ENCODE assay signal across 14 cellular contexts in the genomic region with DNA sequence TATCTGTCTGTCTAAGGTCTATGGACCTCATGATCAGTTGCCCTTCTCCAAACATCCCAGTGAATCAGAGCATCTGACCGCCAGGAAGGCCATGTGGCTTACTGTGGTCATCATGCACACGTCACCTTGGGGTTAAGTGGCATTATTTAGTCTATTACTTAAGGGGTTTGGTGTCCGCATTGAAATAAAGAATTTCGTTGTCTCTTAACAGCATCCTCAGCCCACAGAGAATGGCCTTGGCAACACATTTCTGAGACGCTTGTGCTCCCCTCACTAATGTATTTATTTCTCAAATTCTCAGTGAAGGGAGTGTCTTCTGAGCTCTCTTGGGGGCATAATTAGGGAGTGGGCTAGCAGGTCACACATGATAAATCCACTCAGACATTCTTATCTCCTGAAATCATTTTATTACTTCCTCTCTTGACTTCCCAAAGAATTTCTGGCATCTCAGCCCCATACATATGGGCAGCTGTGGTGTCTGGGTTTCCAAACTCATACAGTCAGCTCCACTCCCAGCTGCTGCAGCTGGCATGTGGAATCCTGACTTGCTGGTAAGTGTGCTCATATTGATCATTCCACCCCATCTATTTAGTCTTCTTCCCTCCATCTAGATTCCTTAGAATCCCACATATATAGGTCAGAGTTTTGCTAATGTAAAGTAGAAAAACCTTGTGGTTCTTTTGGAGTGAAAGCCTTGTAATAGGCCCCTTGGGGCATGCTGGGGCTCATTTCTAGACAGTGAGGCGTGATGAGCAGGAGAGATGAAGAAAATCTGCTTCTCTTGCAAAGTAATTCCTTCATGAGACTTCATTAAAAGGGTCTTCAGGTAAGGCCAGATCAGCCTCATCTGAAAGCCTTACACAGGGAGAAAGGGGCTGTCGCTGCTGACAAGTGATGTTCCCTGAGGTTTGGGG.
A peak's percentile ranks its signal among the peaks of the same experiment; 100 is the strongest.
DNase-seq lines count a peak whose midpoint lies in the region; ATAC-seq, FAIRE-seq and TF ChIP-seq lines count a peak whose summit lies in the region.
"Had no signal": no experiment of that assay in that cellular context is flagged by ENCODE, and none has a peak within 500 bp of the region (broad histone marks: within the 10 kb centered on the region; RNA-seq: fewer than 3 reads in every experiment).

No MANE protein-coding gene starts in this region.

- no peaks in the 10 kb centered on the region for H3K27me3 ChIP-seq in MG63
- no peaks in the 10 kb centered on the region for H3K27me3 ChIP-seq in HepG2 (ENCODE audit: control insufficient read depth in 1 of 2, insufficient read depth in 2 of 2, low read length in 2 of 2)
- H3K27me3 ChIP-seq: colonic mucosa, suprapubic skin had no signal

- H3K36me3 ChIP-seq in MG63 = no peaks in the 10 kb centered on the region
- H3K36me3 ChIP-seq in HepG2 (replicated peaks in 1 of 2; ENCODE audit: control insufficient read depth in 1 of 2, insufficient read depth in 2 of 2, low read length in 2 of 2) = no peaks in the 10 kb centered on the region
- H3K36me3 ChIP-seq: colonic mucosa, suprapubic skin had no signal

- H3K4me3 ChIP-seq in MG63 = no peak overlapping the region
- H3K4me3 ChIP-seq in HepG2 (replicated peaks in 1 of 3; ENCODE audit: insufficient read depth in 1 of 3, low read depth in 2 of 3, low read length in 3 of 3) = no peak overlapping the region
- H3K4me3 ChIP-seq: colonic mucosa, suprapubic skin had no signal

- FAIRE-seq in HepG2 (lab: Jason Lieb, UNC) = no peak

- POLR2A ChIA-PET in HepG2 (lab: Yijun Ruan, JAX) = no interaction called here

- H2AFZ ChIP-seq in HepG2 (ENCODE audit: low read length) = no peak overlapping the region

- no peak for TF ChIP-seq RAD21 in HepG2 (CRISPR knock-in tag; IDR thresholded peaks at IDR 0.05)

- DNase-seq in EH (ENCODE audit: low read depth) (peak; percentile 100), MG63 (peak; percentile 80), dedifferentiated amniotic fluid mesenchymal stem cell (ENCODE audit: extremely low spot score) (peak; percentile 79), HepG2 (ENCODE audit: low spot score) (no peak), activated gamma-delta T cell (lab: John Stamatoyannopoulos, UW) (no peak)
- no peak for DNase-seq in activated CD4-positive, alpha-beta T cell treated with anti-CD3 and anti-CD28 coated beads, Interleukin-2, amount 10 ng/mL, durations not matched to agents 24 days and 14 days
- DNase-seq: colonic mucosa; naive thymus-derived CD8-positive, alpha-beta T cell; NCI-H1417; stimulated activated CD4-positive, alpha-beta T cell treated with anti-CD3 and anti-CD28 coated beads, Interleukin-2, amount 100 ng/mL, for 24 hours had no signal

- no peak for TF ChIP-seq POLR2A in HepG2 (IDR thresholded peaks at IDR 0.05; ENCODE audit: insufficient read depth in 1 of 2, low read depth in 2 of 2, low read length in 2 of 2)

- H3K9me3 ChIP-seq in MG63 (no peaks in the 10 kb centered on the region), HepG2 (ENCODE audit: low read length) (no peaks in the 10 kb centered on the region)
- H3K9me3 ChIP-seq: colonic mucosa, suprapubic skin had no signal

- in situ Hi-C loops in HepG2 (cut with HindIII; ENCODE audit: extremely low pct_ligation_motif_present, low pct_unique_long_range_greater_than_20kb) = no loop called here

- ATAC-seq in HepG2 (no peak), GM19035 (IDR thresholded peaks at IDR 0.05; ENCODE audit: unreplicated experiment) (no peak)
- ATAC-seq: naive thymus-derived CD8-positive, alpha-beta T cell had no signal

- peaks cover 18% of the 10 kb centered on the region for H3K4me1 Mint-ChIP-seq in nephron
- H3K4me1 Mint-ChIP-seq in activated CD4-positive, alpha-beta T cell treated with anti-CD3 and anti-CD28 coated beads, Interleukin-2, amount 10 ng/mL, durations not matched to agents 24 days and 14 days = no peaks in the 10 kb centered on the region
- H3K4me1 Mint-ChIP-seq: naive thymus-derived CD8-positive, alpha-beta T cell had no signal

- CTCF ChIA-PET in HepG2 (lab: Yijun Ruan, JAX; ENCODE audit: low intra/inter-chr PET ratio, low total read pairs) = no interaction called here

- WGBS in HepG2 (ENCODE audit: low lambda C conversion rate) = 42% methylated on average over 7 of the region's 7 CpGs

- H3K9ac ChIP-seq in HepG2 (ENCODE audit: insufficient read depth, low read depth, low read length) = no peak overlapping the region

- H3K9me3 Mint-ChIP-seq in nephron = no peaks in the 10 kb centered on the region
- H3K9me3 Mint-ChIP-seq in activated CD4-positive, alpha-beta T cell treated with anti-CD3 and anti-CD28 coated beads, Interleukin-2, amount 10 ng/mL, durations not matched to agents 24 days and 14 days = no peaks in the 10 kb centered on the region
- H3K9me3 Mint-ChIP-seq: activated T-helper 1 cell treated with anti-CD3 and anti-CD28 coated beads, Interleukin-12 subunit alpha, Interleukin-12 subunit beta, Interleukin-2, Interleukin-4 antibody, amounts not matched to agents 30 ng/mL and 10 ng/mL and 1 ng/mL, durations not matched to agents 14 hours and 24 hours and 36 hours; naive thymus-derived CD8-positive, alpha-beta T cell had no signal

- TF ChIP-seq EP300 in HepG2 (IDR thresholded peaks at IDR 0.05; ENCODE audit: low read depth in 2 of 2, low read length in 2 of 2) = no peak
- no peak for TF ChIP-seq EP300 in HepG2 (CRISPR knock-in tag; IDR thresholded peaks at IDR 0.05; ENCODE audit: borderline replicate concordance)

- peak overlapping the region; percentile 3 to 44 (median 5) for H3K27ac Mint-ChIP-seq in nephron
- H3K27ac Mint-ChIP-seq in activated CD4-positive, alpha-beta T cell treated with anti-CD3 and anti-CD28 coated beads, Interleukin-2, amount 10 ng/mL, durations not matched to agents 24 days and 14 days = no peak overlapping the region
- H3K27ac Mint-ChIP-seq: activated T-helper 1 cell treated with anti-CD3 and anti-CD28 coated beads, Interleukin-12 subunit alpha, Interleukin-12 subunit beta, Interleukin-2, Interleukin-4 antibody, amounts not matched to agents 30 ng/mL and 10 ng/mL and 1 ng/mL, durations not matched to agents 14 hours and 24 hours and 36 hours had no signal

- no peaks in the 10 kb centered on the region for H3K36me3 Mint-ChIP-seq in nephron (ENCODE audit: low read depth)
- H3K36me3 Mint-ChIP-seq in activated CD4-positive, alpha-beta T cell treated with anti-CD3 and anti-CD28 coated beads, Interleukin-2, amount 10 ng/mL, durations not matched to agents 24 days and 14 days (ENCODE audit: low read depth) = no peaks in the 10 kb centered on the region

- TF ChIP-seq CTCF in nephron (IDR thresholded peaks at IDR 0.05; ENCODE audit: unreplicated experiment in 3 of 3) (no peak), HepG2 (CRISPR knock-in tag; IDR thresholded peaks at IDR 0.05) (no peak)

- H4K20me1 ChIP-seq in HepG2 (ENCODE audit: insufficient read depth, low read length) = no peaks in the 10 kb centered on the region

- BruUV-seq in HepG2 (replicated peaks; lab: Mats Ljungman, UMichigan) = no TSS peak

- no peak overlapping the region for H3K4me2 ChIP-seq in HepG2 (ENCODE audit: low read depth, low read length)

- no peak overlapping the region for H3K27ac ChIP-seq in HepG2 (ENCODE audit: extremely low read length, insufficient read depth, low read length)
- H3K27ac ChIP-seq: colonic mucosa, suprapubic skin had no signal

- intact Hi-C loops in HepG2 (cut with micrococcal nuclease; ENCODE audit: unreplicated experiment) = no loop called here
- intact Hi-C loops in activated CD4-positive, alpha-beta T cell treated with anti-CD3 and anti-CD28 coated beads, Interleukin-2, amount 10 ng/mL, durations not matched to agents 24 days and 14 days (cut with micrococcal nuclease) = no loop called here

- H3K4me3 Mint-ChIP-seq in nephron = peak overlapping the region in 1 of 3 experiments; percentile 1
- H3K4me3 Mint-ChIP-seq in activated CD4-positive, alpha-beta T cell treated with anti-CD3 and anti-CD28 coated beads, Interleukin-2, amount 10 ng/mL, durations not matched to agents 24 days and 14 days = no peak overlapping the region
- H3K4me3 Mint-ChIP-seq: activated T-helper 1 cell treated with anti-CD3 and anti-CD28 coated beads, Interleukin-12 subunit alpha, Interleukin-12 subunit beta, Interleukin-2, Interleukin-4 antibody, amounts not matched to agents 30 ng/mL and 10 ng/mL and 1 ng/mL, durations not matched to agents 14 hours and 24 hours and 36 hours; naive thymus-derived CD8-positive, alpha-beta T cell had no signal

- no peaks in the 10 kb centered on the region for H3K79me2 ChIP-seq in HepG2 (ENCODE audit: insufficient read depth, low read length)

- H3K27me3 Mint-ChIP-seq in nephron (ENCODE audit: low read depth) = no peaks in the 10 kb centered on the region
- H3K27me3 Mint-ChIP-seq in activated CD4-positive, alpha-beta T cell treated with anti-CD3 and anti-CD28 coated beads, Interleukin-2, amount 10 ng/mL, durations not matched to agents 24 days and 14 days = no peaks in the 10 kb centered on the region

- no peaks in the 10 kb centered on the region for H3K4me1 ChIP-seq in HepG2 (ENCODE audit: insufficient read depth, low read length)
- H3K4me1 ChIP-seq: colonic mucosa, suprapubic skin had no signal

TF ChIP-seq in HepG2, 621 proteins besides CTCF, POLR2A, EP300 and RAD21:
- no peak for TF ChIP-seq NFRKB (IDR thresholded peaks at IDR 0.05)

Comparison
In these comparisons a context has a peak if more than half of its experiments do, and no peak if none do; other contexts are left out.
1. DNase-seq: peak in EH (single experiment), MG63 (single experiment) and dedifferentiated amniotic fluid mesenchymal stem cell (single experiment); none in HepG2 (single experiment), activated gamma-delta T cell (single experiment) and activated CD4-positive, alpha-beta T cell treated with anti-CD3 and anti-CD28 coated beads, Interleukin-2, amount 10 ng/mL, durations not matched to agents 24 days and 14 days (single experiment).